ENCODE assay signal across 22 cellular contexts in genomic region chr3:122104515-122105194, GRCh38. TPM values are rescaled to one million over a fixed set of nuclear protein-coding genes. Genes with fewer than 3 reads are reported as not detected.
DNase-seq lines count a peak whose midpoint lies in the region; ATAC-seq, FAIRE-seq and TF ChIP-seq lines count a peak whose summit lies in the region.
"Had no signal": no experiment of that assay in that cellular context is flagged by ENCODE, and none has a peak within 500 bp of the region (broad histone marks: within the 10 kb centered on the region; RNA-seq: fewer than 3 reads in every experiment).

No MANE protein-coding gene starts in this region.

- H3K27me3 Mint-ChIP-seq in osteocyte (ENCODE audit: unreplicated experiment), result peaks cover 2% of the 10 kb centered on the region
- H3K27me3 Mint-ChIP-seq: activated CD4-positive, alpha-beta T cell treated with anti-CD3 and anti-CD28 coated beads, Interleukin-2, amount 10 ng/mL, durations not matched to agents 7 days and 5 days; central memory CD8-positive, alpha-beta T cell; type B pancreatic cell had no signal

- H3K9me3 ChIP-seq in WERI-Rb-1 (ENCODE audit: severe bottlenecking), result no peaks in the 10 kb centered on the region
- H3K9me3 ChIP-seq: sigmoid colon, stomach had no signal

- H3K27ac ChIP-seq in WERI-Rb-1, result no peak overlapping the region
- H3K27ac ChIP-seq: sigmoid colon, stomach had no signal

- no peak overlapping the region for H3K27ac Mint-ChIP-seq in osteocyte (ENCODE audit: unreplicated experiment)
- H3K27ac Mint-ChIP-seq: activated CD4-positive, alpha-beta T cell treated with anti-CD3 and anti-CD28 coated beads, Interleukin-2, amount 10 ng/mL, durations not matched to agents 7 days and 5 days; type B pancreatic cell had no signal

- peak; percentile 37 for ATAC-seq in GM18511 (IDR thresholded peaks at IDR 0.05; ENCODE audit: unreplicated experiment)
- peak; percentile 27 for ATAC-seq in GM19372 (IDR thresholded peaks at IDR 0.05; ENCODE audit: low read depth, unreplicated experiment)
- ATAC-seq in HG02973 (IDR thresholded peaks at IDR 0.05; ENCODE audit: unreplicated experiment), result peak; percentile 22

- peaks cover 19% of the 10 kb centered on the region for H3K27me3 ChIP-seq in WERI-Rb-1 (ENCODE audit: insufficient read depth, low read depth, severe bottlenecking)
- H3K27me3 ChIP-seq: sigmoid colon, stomach had no signal

- TF ChIP-seq CTCF in osteocyte (IDR thresholded peaks at IDR 0.05) (no peak), WERI-Rb-1 (IDR thresholded peaks at IDR 0.05; ENCODE audit: low read depth, low read length) (no peak)

- DNase-seq in osteocyte (ENCODE audit: extremely low spot score, unreplicated experiment) (peak; percentile 6), retina (no peak), WERI-Rb-1 (no peak), urothelium cell line (ENCODE audit: low spot score) (no peak)
- DNase-seq: activated CD4-positive, alpha-beta T cell treated with anti-CD3 and anti-CD28 coated beads, Interleukin-2, amount 10 ng/mL, durations not matched to agents 7 days and 5 days; activated naive CD4-positive, alpha-beta T cell treated with Interleukin-2 at 50 U/mL for 16 hours; erythroblast; H7; NCI-H1105 treated with DMSO at 0.1 percent for 48 hours; NCI-H524; occipital lobe; sigmoid colon; stomach had no signal

- H3K4me1 Mint-ChIP-seq in osteocyte (ENCODE audit: unreplicated experiment), result no peaks in the 10 kb centered on the region

- no peak overlapping the region for H3K4me3 ChIP-seq in WERI-Rb-1 (ENCODE audit: low read depth, low read length)
- H3K4me3 ChIP-seq: sigmoid colon, stomach had no signal

- no peak overlapping the region for H3K4me3 Mint-ChIP-seq in osteocyte (ENCODE audit: unreplicated experiment)
- H3K4me3 Mint-ChIP-seq: activated CD4-positive, alpha-beta T cell treated with anti-CD3 and anti-CD28 coated beads, Interleukin-2, amount 10 ng/mL, durations not matched to agents 7 days and 5 days; central memory CD8-positive, alpha-beta T cell; type B pancreatic cell had no signal

- no peaks in the 10 kb centered on the region for H3K36me3 ChIP-seq in WERI-Rb-1
- H3K36me3 ChIP-seq: sigmoid colon, stomach had no signal

- H3K36me3 Mint-ChIP-seq in osteocyte (ENCODE audit: unreplicated experiment), result no peaks in the 10 kb centered on the region
- H3K36me3 Mint-ChIP-seq: type B pancreatic cell had no signal

- no peaks in the 10 kb centered on the region for H3K9me3 Mint-ChIP-seq in osteocyte (ENCODE audit: unreplicated experiment)
- H3K9me3 Mint-ChIP-seq: activated CD4-positive, alpha-beta T cell treated with anti-CD3 and anti-CD28 coated beads, Interleukin-2, amount 10 ng/mL, durations not matched to agents 7 days and 5 days; central memory CD8-positive, alpha-beta T cell; type B pancreatic cell had no signal

- FAIRE-seq in urothelium cell line (lab: Jason Lieb, UNC), result no peak
- FAIRE-seq: frontal cortex, TTC549 had no signal

RNA-seq across cellular contexts. Expression of gene CD86, which starts 49.5 kb away (rescaled TPM):
- not detected in 2 replicates for total RNA-seq in osteocyte
- total RNA-seq: LHCN-M2, myocyte had no signal
